ENCODE assay signal across 11 cellular contexts in genomic region chr13:46172531-46172991, GRCh38. TPM values are rescaled to one million over a fixed set of nuclear protein-coding genes. Genes with fewer than 3 reads are reported as not detected.
DNase-seq lines count a peak whose midpoint lies in the region; ATAC-seq and TF ChIP-seq lines count a peak whose summit lies in the region.
"Had no signal": no experiment of that assay in that cellular context is flagged by ENCODE, and none has a peak within 500 bp of the region (broad histone marks: within the 10 kb centered on the region; RNA-seq: fewer than 3 reads in every experiment).

No MANE protein-coding gene starts in this region.

- H3K27ac Mint-ChIP-seq in activated naive CD4-positive, alpha-beta T cell treated with anti-CD3 and anti-CD28 coated beads, Interleukin-2, amount 50 U/mL, for 72 hours: peak overlapping the region; percentile 87 to 96

- CTCF ChIA-PET in OCI-LY7 (lab: Charles Lee; ENCODE audit: unreplicated experiment): interaction anchor here (1.2 kb wide), 1 partner anchor 46 kb away, joined by 3 read pairs; no protein-coding TSS in a partner anchor

- H3K9me3 ChIP-seq in OCI-LY7 (ENCODE audit: low read length): no peaks in the 10 kb centered on the region

- H3K9me3 Mint-ChIP-seq in activated naive CD4-positive, alpha-beta T cell treated with anti-CD3 and anti-CD28 coated beads, Interleukin-2, amount 50 U/mL, for 72 hours: no peaks in the 10 kb centered on the region

- H3K4me3 ChIP-seq in OCI-LY7 (ENCODE audit: low read depth, low read length, poor library complexity, severe bottlenecking): peak overlapping the region; percentile 92

- peaks cover 100% of the 10 kb centered on the region for H3K4me1 ChIP-seq in OCI-LY7 (ENCODE audit: insufficient read depth, low read length, poor library complexity, severe bottlenecking)

- H3K27ac ChIP-seq in OCI-LY7 (ENCODE audit: low read depth, low read length, poor library complexity, severe bottlenecking): peak overlapping the region; percentile 92

- peaks cover 100% of the 10 kb centered on the region for H3K79me2 ChIP-seq in OCI-LY7 (ENCODE audit: insufficient read depth, low read depth, low read length)

- peak; percentile 61 for DNase-seq in activated CD8-positive, alpha-beta memory T cell treated with anti-CD3 and anti-CD28 coated beads, Interleukin-2, amount 50 U/mL, for 1 hour (ENCODE audit: extremely low read depth)
- DNase-seq in activated CD8-positive, alpha-beta memory T cell treated with anti-CD3 and anti-CD28 coated beads, Interleukin-2, amount 50 U/mL, for 4 hours: no peak
- DNase-seq in OCI-LY7 (ENCODE audit: low spot score) (peak; percentile 52), NCI-H524 (lab: John Stamatoyannopoulos, UW) (no peak), OCI-M2 (lab: John Stamatoyannopoulos, UW; ENCODE audit: unreplicated experiment) (no peak), inferior parietal cortex (ENCODE audit: extremely low spot score) (no peak)
- peak in 1 of 2 donors; percentile 49 for DNase-seq in activated naive CD4-positive, alpha-beta T cell treated with anti-CD3 and anti-CD28 coated beads, Interleukin-2, amount 50 U/mL, for 72 hours (ENCODE audit: low spot score in 2 of 2)
- DNase-seq in stimulated activated naive CD4-positive, alpha-beta T cell (lab: John Stamatoyannopoulos, UW): peak; percentile 16 to 75 (median 60)
- DNase-seq: glutamatergic neuron, NCI-H1417 treated with DMSO at 0.1 percent for 48 hours had no signal

- no peak overlapping the region for H2AFZ ChIP-seq in OCI-LY7 (ENCODE audit: low read length)

- H3K36me3 Mint-ChIP-seq in activated naive CD4-positive, alpha-beta T cell treated with anti-CD3 and anti-CD28 coated beads, Interleukin-2, amount 50 U/mL, for 72 hours: peaks cover 15 to 67% of the 10 kb centered on the region in 2 donors

- H3K36me3 ChIP-seq in OCI-LY7 (ENCODE audit: insufficient read depth, low read length): peaks cover 96% of the 10 kb centered on the region

- peaks cover 92% of the 10 kb centered on the region for H4K20me1 ChIP-seq in OCI-LY7 (ENCODE audit: insufficient read depth, low read length)

- no peak for TF ChIP-seq CTCF in OCI-LY7 (conservative IDR thresholded peaks at IDR 0.05; ENCODE audit: low read length)

- peak; percentile 23 to 72 for ATAC-seq in activated naive CD4-positive, alpha-beta T cell treated with anti-CD3 and anti-CD28 coated beads, Interleukin-2, amount 50 U/mL, for 72 hours

- BruUV-seq in OCI-LY7 (replicated peaks; lab: Mats Ljungman, UMichigan): no TSS peak

- intact Hi-C loops in OCI-LY7 (cut with micrococcal nuclease; ENCODE audit: unreplicated experiment): no loop called here

- POLR2A ChIA-PET in OCI-LY7 (lab: Charles Lee): interaction anchor here (1.1 to 4.5 kb wide), 4 partner anchors 9 to 216 kb away, joined by 3 to 37 read pairs (median 3); partner anchors contain the start of gene LCP1

- H3K4me2 ChIP-seq in OCI-LY7 (ENCODE audit: low read length): peak overlapping the region; percentile 89

- no peaks in the 10 kb centered on the region for H3K9me2 ChIP-seq in OCI-LY7 (ENCODE audit: insufficient read depth, low read length)

RNA-seq across cellular contexts. Expression of gene LCP1, which starts 9.4 kb away (rescaled TPM):
- 292 and 319 TPM in 2 replicates for total RNA-seq in OCI-LY7 (2014; rRNA removed; shearing (Covaris generic))
- 546 and 565 TPM in 2 replicates for total RNA-seq in OCI-LY7 (2022)
- total RNA-seq in activated naive CD4-positive, alpha-beta T cell treated with anti-CD3 and anti-CD28 coated beads, Interleukin-2, amount 50 U/mL, for 72 hours: 1,000 to 10,000 TPM in 1 of 2 donors, 100 to 1,000 TPM in 1; 761 to 1,053 TPM

RNA-seq across cellular contexts. Expression of gene LRRC63, which starts 39.2 kb away (rescaled TPM):
- total RNA-seq in OCI-LY7 (2014; rRNA removed; shearing (Covaris generic)): not detected in 2 replicates
- not detected in 2 replicates for total RNA-seq in OCI-LY7 (2022)
- total RNA-seq in activated naive CD4-positive, alpha-beta T cell treated with anti-CD3 and anti-CD28 coated beads, Interleukin-2, amount 50 U/mL, for 72 hours: under 1 TPM; 0.16 to 0.99 TPM
- total RNA-seq: pulmonary artery endothelial cell had no signal

Comparison
In these comparisons a context has a peak if more than half of its experiments do, and no peak if none do; other contexts are left out.
1. DNase-seq: peak in activated CD8-positive, alpha-beta memory T cell treated with anti-CD3 and anti-CD28 coated beads, Interleukin-2, amount 50 U/mL, for 1 hour (single experiment), OCI-LY7 (single experiment) and stimulated activated naive CD4-positive, alpha-beta T cell (6 of 6); none in activated CD8-positive, alpha-beta memory T cell treated with anti-CD3 and anti-CD28 coated beads, Interleukin-2, amount 50 U/mL, for 4 hours (single experiment), NCI-H524 (0 of 2), OCI-M2 (single experiment) and inferior parietal cortex (single experiment).